Comparison of ENCODE assay signal across 30 cellular contexts in the genomic region with DNA sequence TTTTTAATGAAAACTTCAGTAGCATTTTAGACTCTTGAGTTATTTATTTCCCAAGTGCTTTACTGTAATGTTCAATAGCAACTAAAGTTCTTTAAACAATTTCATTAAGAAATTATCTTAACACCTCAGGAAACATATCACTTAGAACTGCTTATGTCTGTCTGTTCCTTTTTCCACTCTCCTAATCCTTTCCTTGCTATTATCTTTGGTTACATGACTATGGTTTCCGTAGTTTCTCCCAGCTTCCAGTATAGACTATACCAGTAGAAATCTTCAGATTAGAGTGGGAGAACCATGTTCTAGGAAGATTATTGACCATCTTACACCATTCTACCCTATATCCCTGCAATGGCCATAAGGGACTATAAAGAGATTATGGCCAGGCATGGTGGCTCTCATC.
"Had no signal": no experiment of that assay in that cellular context is flagged by ENCODE, and none has a peak within 500 bp of the region (broad histone marks: within the 10 kb centered on the region; RNA-seq: fewer than 3 reads in every experiment).

No MANE protein-coding gene starts in this region.

- H3K4me3 ChIP-seq: left lung, lower lobe of right lung, ovary, skin epidermis, stomach, testis, thyroid gland, transverse colon, upper lobe of left lung, vagina had no signal

- H3K4me1 ChIP-seq: left lung, testis, thyroid gland had no signal

- H3K27ac Mint-ChIP-seq: immature natural killer cell; natural killer cell; nephron progenitor cell; stimulated activated naive B cell treated with anti-CD40 and anti-IgM and Interleukin-4, amounts not matched to agents 10 μg/mL and 1 μg/mL and 100 μg/mL, for 72 hours had no signal

- H3K4me1 Mint-ChIP-seq: naive B cell; natural killer cell; stimulated activated naive B cell treated with anti-CD40 and anti-IgM and Interleukin-4, amounts not matched to agents 10 μg/mL and 1 μg/mL and 100 μg/mL, for 72 hours had no signal

- H3K9me3 Mint-ChIP-seq: stimulated activated naive B cell treated with anti-CD40 and anti-IgM and Interleukin-4, amounts not matched to agents 10 μg/mL and 1 μg/mL and 100 μg/mL, for 72 hours had no signal

- ATAC-seq: left colon; left lung; lower lobe of right lung; natural killer cell; right cardiac atrium; sciatic nerve; stimulated activated naive B cell treated with anti-CD40 and anti-IgM and Interleukin-4, amounts not matched to agents 10 μg/mL and 1 μg/mL and 100 μg/mL, for 72 hours; stimulated activated naive CD8-positive, alpha-beta T cell treated with anti-CD3 and anti-CD28 coated beads, Interleukin-15, Interleukin-2, amounts not matched to agents 100 U/mL and 50 U/mL, for 24 hours had no signal

- H3K4me3 Mint-ChIP-seq: immature natural killer cell; naive B cell; natural killer cell; nephron progenitor cell; stimulated activated naive B cell treated with anti-CD40 and anti-IgM and Interleukin-4, amounts not matched to agents 10 μg/mL and 1 μg/mL and 100 μg/mL, for 72 hours had no signal

- FAIRE-seq: islet of Langerhans had no signal

- H3K27me3 ChIP-seq: left lung, ovary, stomach, testis, thyroid gland, transverse colon, upper lobe of left lung, vagina had no signal

- H3K36me3 Mint-ChIP-seq: naive B cell; natural killer cell; stimulated activated naive B cell treated with anti-CD40 and anti-IgM and Interleukin-4, amounts not matched to agents 10 μg/mL and 1 μg/mL and 100 μg/mL, for 72 hours had no signal

- H3K9me3 ChIP-seq: left lung, lower lobe of right lung, ovary, stomach, testis, thyroid gland, transverse colon, upper lobe of left lung, vagina had no signal

- H3K36me3 ChIP-seq: left lung, lower lobe of right lung, ovary, stomach, thyroid gland, transverse colon, upper lobe of left lung, vagina had no signal

- H3K27ac ChIP-seq: left lung, lower lobe of right lung, ovary, skin epidermis, stomach, testis, thyroid gland, transverse colon, upper lobe of left lung, vagina had no signal

- H3K27me3 Mint-ChIP-seq: naive B cell; progenitor cell of endocrine pancreas; stimulated activated naive B cell treated with anti-CD40 and anti-IgM and Interleukin-4, amounts not matched to agents 10 μg/mL and 1 μg/mL and 100 μg/mL, for 72 hours had no signal

- DNase-seq: hypothalamus; immature natural killer cell; kidney; left colon; left lung; lower lobe of right lung; mammary epithelial cell; mesenchymal stem cell; naive B cell; natural killer cell; nephron progenitor cell; ovary; retina; right cardiac atrium; stimulated activated CD4-positive, alpha-beta T cell treated with anti-CD3 and anti-CD28 coated beads, Interleukin-12 subunit alpha, Interleukin-12 subunit beta, amount 100 ng/mL, for 4 hours; stimulated activated CD4-positive, alpha-beta T cell treated with anti-CD3 and anti-CD28 coated beads, Interleukin-15, amount 100 ng/mL, for 24 hours; stimulated activated CD4-positive, alpha-beta T cell treated with anti-CD3 and anti-CD28 coated beads, Interleukin-2, amount 100 ng/mL, for 24 hours; stimulated activated CD4-positive, alpha-beta T cell treated with anti-CD3 and anti-CD28 coated beads, Interleukin-4, amount 100 ng/mL, for 1 hour; stimulated activated naive B cell treated with anti-CD40 and anti-IgM and Interleukin-4, amounts not matched to agents 10 μg/mL and 1 μg/mL and 100 μg/mL, for 72 hours; stimulated activated naive CD8-positive, alpha-beta T cell treated with anti-CD3 and anti-CD28 coated beads, Interleukin-15, Interleukin-2, amounts not matched to agents 100 U/mL and 50 U/mL, for 24 hours; stomach; testis; thyroid gland; transverse colon; upper lobe of left lung had no signal
